In genomic region chr2:219713110-219713509, GRCh38 we compare ENCODE assay signal across 9 cellular contexts.
DNase-seq lines count a peak whose midpoint lies in the region; ATAC-seq, FAIRE-seq and TF ChIP-seq lines count a peak whose summit lies in the region.
"Had no signal": no experiment of that assay in that cellular context is flagged by ENCODE, and none has a peak within 500 bp of the region (broad histone marks: within the 10 kb centered on the region; RNA-seq: fewer than 3 reads in every experiment).

No MANE protein-coding gene starts in this region.

- intact Hi-C loops in psoas muscle (cut with DNase I) = no loop called here
- intact Hi-C loops in lower lobe of right lung (cut with DNase I) = no loop called here

- no peak overlapping the region for H3K27ac Mint-ChIP-seq in activated naive CD4-positive, alpha-beta T cell treated with anti-CD3 and anti-CD28 coated beads, Interleukin-2, amount 10 ng/mL, durations not matched to agents 7 days and 5 days

- no peak overlapping the region for H3K4me3 ChIP-seq in psoas muscle
- H3K4me3 ChIP-seq in lower lobe of right lung = no peak overlapping the region

- FAIRE-seq in TTC549 (lab: Jason Lieb, UNC) = peak; percentile 82

- H3K36me3 ChIP-seq in psoas muscle (ENCODE audit: insufficient read depth in 1 of 2, low read depth in 1 of 2) (no peaks in the 10 kb centered on the region), lower lobe of right lung (no peaks in the 10 kb centered on the region)

- H3K9me3 ChIP-seq in psoas muscle = no peaks in the 10 kb centered on the region
- H3K9me3 ChIP-seq in lower lobe of right lung = no peaks in the 10 kb centered on the region

- H3K9me3 Mint-ChIP-seq in activated naive CD4-positive, alpha-beta T cell treated with anti-CD3 and anti-CD28 coated beads, Interleukin-2, amount 10 ng/mL, durations not matched to agents 7 days and 5 days = no peaks in the 10 kb centered on the region

- peaks cover 13% of the 10 kb centered on the region for H3K27me3 Mint-ChIP-seq in activated naive CD4-positive, alpha-beta T cell treated with anti-CD3 and anti-CD28 coated beads, Interleukin-2, amount 10 ng/mL, durations not matched to agents 7 days and 5 days

- H3K36me3 Mint-ChIP-seq in activated naive CD4-positive, alpha-beta T cell treated with anti-CD3 and anti-CD28 coated beads, Interleukin-2, amount 10 ng/mL, durations not matched to agents 7 days and 5 days = no peaks in the 10 kb centered on the region

- 58 to 86% (median 77%) methylated on average over 1 of the region's 1 CpG for WGBS in psoas muscle, 3 donors

- no peaks in the 10 kb centered on the region for H3K27me3 ChIP-seq in psoas muscle (ENCODE audit: insufficient read depth in 3 of 3, low read length in 2 of 3)
- H3K27me3 ChIP-seq in lower lobe of right lung (ENCODE audit: low read depth) = no peaks in the 10 kb centered on the region

- DNase-seq in SIG-M5 treated with dmso at 0.1 percent for 504 hours (lab: John Stamatoyannopoulos, UW; ENCODE audit: unreplicated experiment) = peak; percentile 54
- no peak for DNase-seq in SIG-M5 (lab: John Stamatoyannopoulos, UW)
- peak; percentile 77 for DNase-seq in HT1080 (ENCODE audit: low read depth)
- DNase-seq in psoas muscle = no peak
- DNase-seq in lower lobe of right lung = no peak
- DNase-seq in stimulated activated CD4-positive, alpha-beta T cell treated with anti-CD3 and anti-CD28 coated beads, Interleukin-4, amount 100 ng/mL, for 4 hours = no peak
- no peak for DNase-seq in activated naive CD4-positive, alpha-beta T cell treated with anti-CD3 and anti-CD28 coated beads, Interleukin-2, amount 10 ng/mL, durations not matched to agents 7 days and 5 days

- CTCF ChIA-PET in activated naive CD4-positive, alpha-beta T cell treated with anti-CD3 and anti-CD28 coated beads, Interleukin-2, amount 10 ng/mL, durations not matched to agents 7 days and 5 days (lab: Charles Lee) = no interaction called here

- no peak overlapping the region for H3K27ac ChIP-seq in psoas muscle
- no peak overlapping the region for H3K27ac ChIP-seq in lower lobe of right lung
- H3K27ac ChIP-seq: epithelial cell of prostate had no signal

- TF ChIP-seq CTCF in psoas muscle (IDR thresholded peaks at IDR 0.05) (no peak), lower lobe of right lung (IDR thresholded peaks at IDR 0.05) (no peak)

- peaks cover 15% of the 10 kb centered on the region for H3K4me1 ChIP-seq in psoas muscle
- no peaks in the 10 kb centered on the region for H3K4me1 ChIP-seq in lower lobe of right lung

- no peak overlapping the region for H3K4me3 Mint-ChIP-seq in activated naive CD4-positive, alpha-beta T cell treated with anti-CD3 and anti-CD28 coated beads, Interleukin-2, amount 10 ng/mL, durations not matched to agents 7 days and 5 days

- H3K4me1 Mint-ChIP-seq in activated naive CD4-positive, alpha-beta T cell treated with anti-CD3 and anti-CD28 coated beads, Interleukin-2, amount 10 ng/mL, durations not matched to agents 7 days and 5 days = no peaks in the 10 kb centered on the region

- ATAC-seq in psoas muscle = peak in 3 of 4 donors; percentile 56 to 59 (median 56)
- no peak for ATAC-seq in lower lobe of right lung

Comparison
In these comparisons a context has a peak if more than half of its experiments do, and no peak if none do; other contexts are left out.
1. DNase-seq: peak in SIG-M5 treated with dmso at 0.1 percent for 504 hours (single experiment) and HT1080 (single experiment); none in SIG-M5 (single experiment), psoas muscle (0 of 2), lower lobe of right lung (single experiment), stimulated activated CD4-positive, alpha-beta T cell treated with anti-CD3 and anti-CD28 coated beads, Interleukin-4, amount 100 ng/mL, for 4 hours (0 of 2) and activated naive CD4-positive, alpha-beta T cell treated with anti-CD3 and anti-CD28 coated beads, Interleukin-2, amount 10 ng/mL, durations not matched to agents 7 days and 5 days (single experiment).
2. ATAC-seq: peak in psoas muscle (3 of 4); none in lower lobe of right lung (0 of 2).